ENCODE assay signal across 25 cellular contexts in the genomic region with DNA sequence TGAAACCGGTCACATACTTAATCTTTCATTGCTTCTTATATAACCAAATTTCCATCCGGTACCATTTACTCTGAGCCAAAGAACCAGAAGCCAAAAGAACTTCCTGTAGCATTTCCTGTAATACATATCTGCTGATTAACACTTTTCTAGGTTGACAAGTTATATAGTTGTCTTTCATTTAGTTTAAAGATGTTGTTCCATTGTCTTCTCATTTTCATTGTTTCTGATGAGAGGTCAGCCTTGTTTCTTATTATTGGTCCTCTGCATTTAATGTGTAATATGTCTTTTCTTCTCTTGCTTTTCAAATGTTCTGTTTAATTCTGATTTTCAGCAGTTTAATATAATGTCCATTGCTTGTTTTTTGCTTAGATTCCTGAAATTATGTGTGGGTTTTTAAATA.
DNase-seq lines count a peak whose midpoint lies in the region; ATAC-seq, FAIRE-seq and TF ChIP-seq lines count a peak whose summit lies in the region.
"Had no signal": no experiment of that assay in that cellular context is flagged by ENCODE, and none has a peak within 500 bp of the region (broad histone marks: within the 10 kb centered on the region; RNA-seq: fewer than 3 reads in every experiment).

No MANE protein-coding gene starts in this region.

- POLR2A ChIA-PET in HEK293 (lab: Yijun Ruan, JAX), result no interaction called here
- POLR2A ChIA-PET in WTC11 (lab: Charles Lee), result no interaction called here

- peaks cover 21% of the 10 kb centered on the region for H3K27me3 Mint-ChIP-seq in WTC11 (ENCODE audit: low read depth)
- H3K27me3 Mint-ChIP-seq: CD4-positive, CD25-positive, alpha-beta regulatory T cell had no signal

- H3K4me1 Mint-ChIP-seq in WTC11, result peaks cover 16% of the 10 kb centered on the region
- H3K4me1 Mint-ChIP-seq: CD14-positive monocyte; CD4-positive, alpha-beta memory T cell; CD4-positive, CD25-positive, alpha-beta regulatory T cell; CD8-positive, alpha-beta memory T cell had no signal

- H3K36me3 Mint-ChIP-seq in WTC11, result no peaks in the 10 kb centered on the region
- H3K36me3 Mint-ChIP-seq: CD14-positive monocyte; CD4-positive, alpha-beta memory T cell; CD4-positive, CD25-positive, alpha-beta regulatory T cell; CD8-positive, alpha-beta memory T cell had no signal

- H3K9me3 Mint-ChIP-seq in WTC11, result peaks cover 5% of the 10 kb centered on the region

- no peak overlapping the region for H3K4me3 Mint-ChIP-seq in WTC11
- H3K4me3 Mint-ChIP-seq: CD14-positive monocyte; CD4-positive, alpha-beta memory T cell; CD4-positive, CD25-positive, alpha-beta regulatory T cell; CD8-positive, alpha-beta memory T cell had no signal

- H3K4me1 ChIP-seq in HEK293 (ENCODE audit: control insufficient read depth, insufficient read depth, low read length), result no peaks in the 10 kb centered on the region
- H3K4me1 ChIP-seq: BE2C, BLaER1 had no signal

- peak; percentile 79 for FAIRE-seq in islet of Langerhans (lab: Jason Lieb, UNC)
- FAIRE-seq: GM12878, GM12892, GM18507 had no signal

- no peak overlapping the region for H3K27ac ChIP-seq in HEK293 (ENCODE audit: extremely low read depth, low read depth, low read length)
- H3K27ac ChIP-seq: BLaER1 had no signal

- no peaks in the 10 kb centered on the region for H3K36me3 ChIP-seq in HEK293 (ENCODE audit: control insufficient read depth in 2 of 2, insufficient read depth in 1 of 2, low read length in 2 of 2)
- H3K36me3 ChIP-seq: BE2C had no signal

- TF ChIP-seq CTCF in HEK293 (tag by site-specific recombination; IDR thresholded peaks at IDR 0.05) (no peak), WTC11 (IDR thresholded peaks at IDR 0.05) (no peak)

- no peaks in the 10 kb centered on the region for H3K9me3 ChIP-seq in HEK293 (ENCODE audit: control insufficient read depth, insufficient read depth, low read depth, low read length)
- H3K9me3 ChIP-seq: BE2C had no signal

- H3K27ac Mint-ChIP-seq in WTC11, result no peak overlapping the region
- H3K27ac Mint-ChIP-seq: CD4-positive, alpha-beta memory T cell; CD4-positive, CD25-positive, alpha-beta regulatory T cell; CD8-positive, alpha-beta memory T cell had no signal

- ATAC-seq in WTC11, result no peak
- no peak for ATAC-seq in HG03039 (IDR thresholded peaks at IDR 0.05; ENCODE audit: unreplicated experiment)
- ATAC-seq: GM12878 had no signal

- H3K4me3 ChIP-seq in HEK293 (ENCODE audit: low read depth, low read length), result no peak overlapping the region
- H3K4me3 ChIP-seq: BLaER1, GM12878 had no signal

- CTCF ChIA-PET in HEK293 (lab: Yijun Ruan, JAX) (no interaction called here), WTC11 (lab: Charles Lee) (no interaction called here)

- DNase-seq in WTC11 (ENCODE audit: low spot score), result no peak
- no peak for DNase-seq in NCI-H748 treated with DMSO at 0.1 percent for 48 hours (lab: John Stamatoyannopoulos, UW)
- DNase-seq: 8988T; ACHN; BE2C; C1 segment of cervical spinal cord; CD4-positive, alpha-beta memory T cell; CD4-positive, CD25-positive, alpha-beta regulatory T cell; CD8-positive, alpha-beta memory T cell; COR-L47; DMS 273 treated with DMSO at 0.1 percent for 48 hours; DMS153; DMS53; DMS79; DND-41; EL; GDM1 had no signal

TF ChIP-seq in HEK293, 187 proteins besides CTCF, POLR2A, EP300 and RAD21:
- TF ChIP-seq SCRT1 (tag by site-specific recombination; IDR thresholded peaks at IDR 0.05; ENCODE audit: borderline replicate concordance) (no peak), SETDB1 (IDR thresholded peaks at IDR 0.05; ENCODE audit: insufficient read length, low read length) (peak; percentile 12)
TF ChIP-seq in HEK293: peak in this region for 1.

TF ChIP-seq in WTC11, 78 proteins besides CTCF, POLR2A, EP300 and RAD21:
- TF ChIP-seq JAZF1 (CRISPR knock-in tag; IDR thresholded peaks at IDR 0.05) (no peak), CREB1 (CRISPR knock-in tag; IDR thresholded peaks at IDR 0.05) (no peak), FOXP1 (CRISPR knock-in tag; IDR thresholded peaks at IDR 0.05; ENCODE audit: borderline replicate concordance) (no peak), PRRX2 (CRISPR knock-in tag; IDR thresholded peaks at IDR 0.05) (no peak), ZNF317 (CRISPR knock-in tag; IDR thresholded peaks at IDR 0.05; ENCODE audit: borderline replicate concordance, low read depth) (peak; percentile 90), ETV6 (CRISPR knock-in tag; IDR thresholded peaks at IDR 0.05) (no peak)
- TF ChIP-seq, protein P1, sequence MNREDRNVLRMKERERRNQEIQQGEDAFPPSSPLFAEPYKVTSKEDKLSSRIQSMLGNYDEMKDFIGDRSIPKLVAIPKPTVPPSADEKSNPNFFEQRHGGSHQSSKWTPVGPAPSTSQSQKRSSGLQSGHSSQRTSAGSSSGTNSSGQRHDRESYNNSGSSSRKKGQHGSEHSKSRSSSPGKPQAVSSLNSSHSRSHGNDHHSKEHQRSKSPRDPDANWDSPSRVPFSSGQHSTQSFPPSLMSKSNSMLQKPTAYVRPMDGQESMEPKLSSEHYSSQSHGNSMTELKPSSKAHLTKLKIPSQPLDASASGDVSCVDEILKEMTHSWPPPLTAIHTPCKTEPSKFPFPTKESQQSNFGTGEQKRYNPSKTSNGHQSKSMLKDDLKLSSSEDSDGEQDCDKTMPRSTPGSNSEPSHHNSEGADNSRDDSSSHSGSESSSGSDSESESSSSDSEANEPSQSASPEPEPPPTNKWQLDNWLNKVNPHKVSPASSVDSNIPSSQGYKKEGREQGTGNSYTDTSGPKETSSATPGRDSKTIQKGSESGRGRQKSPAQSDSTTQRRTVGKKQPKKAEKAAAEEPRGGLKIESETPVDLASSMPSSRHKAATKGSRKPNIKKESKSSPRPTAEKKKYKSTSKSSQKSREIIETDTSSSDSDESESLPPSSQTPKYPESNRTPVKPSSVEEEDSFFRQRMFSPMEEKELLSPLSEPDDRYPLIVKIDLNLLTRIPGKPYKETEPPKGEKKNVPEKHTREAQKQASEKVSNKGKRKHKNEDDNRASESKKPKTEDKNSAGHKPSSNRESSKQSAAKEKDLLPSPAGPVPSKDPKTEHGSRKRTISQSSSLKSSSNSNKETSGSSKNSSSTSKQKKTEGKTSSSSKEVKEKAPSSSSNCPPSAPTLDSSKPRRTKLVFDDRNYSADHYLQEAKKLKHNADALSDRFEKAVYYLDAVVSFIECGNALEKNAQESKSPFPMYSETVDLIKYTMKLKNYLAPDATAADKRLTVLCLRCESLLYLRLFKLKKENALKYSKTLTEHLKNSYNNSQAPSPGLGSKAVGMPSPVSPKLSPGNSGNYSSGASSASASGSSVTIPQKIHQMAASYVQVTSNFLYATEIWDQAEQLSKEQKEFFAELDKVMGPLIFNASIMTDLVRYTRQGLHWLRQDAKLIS (CRISPR knock-in tag; IDR thresholded peaks at IDR 0.05; ENCODE audit: borderline replicate concordance), result no peak
